8 cellular contexts compared by ENCODE assay signal in the genomic region with DNA sequence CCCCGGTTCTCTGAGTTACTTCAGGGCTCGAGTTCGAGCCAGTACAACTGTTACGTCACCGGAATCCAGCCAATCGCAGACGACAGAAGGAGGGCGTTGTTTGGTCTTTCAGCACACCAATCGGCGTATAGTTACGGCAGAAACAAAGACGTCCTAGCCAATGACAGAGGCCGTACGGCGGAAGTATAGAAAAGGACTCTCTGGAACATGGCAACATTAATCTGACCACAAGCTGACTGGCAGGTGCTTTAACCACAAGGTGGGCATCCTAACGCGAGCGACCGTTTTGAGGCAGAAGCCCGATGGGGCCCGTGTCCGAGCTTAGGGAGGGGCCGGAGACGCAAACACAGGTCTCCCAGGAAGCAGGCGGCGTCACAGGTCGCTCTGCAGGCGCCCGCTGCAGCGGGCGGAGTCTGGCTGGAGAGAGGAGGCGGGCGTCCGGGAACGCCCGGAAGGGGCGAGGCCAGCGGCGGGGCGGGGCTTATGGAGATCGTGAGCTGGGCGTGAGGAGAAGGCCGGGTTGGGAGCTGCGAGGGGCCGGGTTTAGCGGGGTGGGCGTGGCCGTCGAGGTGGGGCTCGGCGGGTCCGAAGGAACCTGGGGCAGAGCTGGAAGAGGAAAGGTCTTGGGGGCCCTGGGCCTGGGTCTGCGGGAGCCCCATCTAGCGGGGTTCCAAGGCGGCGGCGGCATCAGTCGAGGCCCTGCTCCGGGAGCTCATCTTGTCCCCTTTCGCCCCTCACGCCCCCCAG. TPM values are rescaled to one million over a fixed set of nuclear protein-coding genes. Genes with fewer than 3 reads are reported as not detected.
A peak's percentile ranks its signal among the peaks of the same experiment; 100 is the strongest.
DNase-seq lines count a peak whose midpoint lies in the region; ATAC-seq lines count a peak whose summit lies in the region.

MOSPD3 (plus strand) TSS at position 558 of the 747 bp plus-strand sequence. CDS start 252 bp downstream, outside the sequence.

- H3K36me3 ChIP-seq in effector memory CD4-positive, alpha-beta T cell (ENCODE audit: control insufficient read depth, insufficient read depth, low read length): no peaks in the 10 kb centered on the region

- H3K27ac ChIP-seq in effector memory CD4-positive, alpha-beta T cell (ENCODE audit: insufficient read depth, low read length, poor library complexity, severe bottlenecking): peak within 1 kb of the TSS; percentile 80

- no peaks in the 10 kb centered on the region for H3K9me3 ChIP-seq in effector memory CD4-positive, alpha-beta T cell (ENCODE audit: control insufficient read depth, low read length)

- no peaks in the 10 kb centered on the region for H3K27me3 ChIP-seq in effector memory CD4-positive, alpha-beta T cell (replicated peaks; ENCODE audit: control insufficient read depth, insufficient read depth, low read length, poor library complexity, severe bottlenecking)

- ATAC-seq in GM21360 (IDR thresholded peaks at IDR 0.05; ENCODE audit: unreplicated experiment): peak; percentile 88

- DNase-seq in COLO829 (ENCODE audit: low spot score) (peak; percentile 100), HT1080 (ENCODE audit: low read depth) (peak; percentile 98), NOMO-1 treated with DMSO at 0.1 percent for 48 hours (lab: John Stamatoyannopoulos, UW; ENCODE audit: unreplicated experiment) (peak; percentile 100), lung microvascular endothelial cell (ENCODE audit: low read depth in 2 of 2) (peak; percentile 99)
- peak; percentile 94 to 95 for DNase-seq in activated CD8-positive, alpha-beta memory T cell treated with anti-CD3 and anti-CD28 coated beads for 4 hours (ENCODE audit: low read depth in 2 of 2)
- DNase-seq in effector memory CD4-positive, alpha-beta T cell: peak; percentile 94 to 96 (median 95)
- peak; percentile 95 to 99 (median 96) for DNase-seq in stimulated activated CD4-positive, alpha-beta T cell treated with anti-CD3 and anti-CD28 coated beads, TNF-alpha, amount 100 ng/mL, for 48 hours (ENCODE audit: low read depth in 3 of 3)

- peaks cover 19% of the 10 kb centered on the region for H3K4me1 ChIP-seq in effector memory CD4-positive, alpha-beta T cell (ENCODE audit: control insufficient read depth, insufficient read depth, low read length, poor library complexity, severe bottlenecking)

- H3K4me3 ChIP-seq in effector memory CD4-positive, alpha-beta T cell (ENCODE audit: insufficient read depth, low read depth, low read length, poor library complexity, severe bottlenecking): peak within 1 kb of the TSS; percentile 51

RNA-seq across cellular contexts. Expression of gene MOSPD3, which starts in this region (rescaled TPM):
- total RNA-seq in HT1080 (2014; rRNA removed; shearing (Covaris generic)): 3.6 and 13.0 TPM in 2 replicates
- polyA plus RNA-seq in HT1080 (2015; cell fraction: cytosol; rRNA removed): 15.5 and 18.4 TPM in 2 replicates
- 10.2 and 10.8 TPM in 2 replicates for polyA plus RNA-seq in HT1080 (2015; cell fraction: nucleus; rRNA removed)
- 5.2 and 5.4 TPM in 2 replicates for total RNA-seq in lung microvascular endothelial cell

Comparison
In these comparisons a context has a peak if more than half of its experiments do, and no peak if none do; other contexts are left out.
1. Peak in every context shown above with its lines: DNase-seq, ATAC-seq, H3K4me3 ChIP-seq and H3K27ac ChIP-seq.